In genomic region chr19:38726284-38726673, GRCh38 we compare ENCODE assay signal across 2 cellular contexts.
TF ChIP-seq lines count a peak whose summit lies in the region.

No MANE protein-coding gene starts in this region.

TF ChIP-seq in liver, 16 proteins besides CTCF, POLR2A, EP300 and RAD21:
- peak; percentile 9 for TF ChIP-seq NR2F2 (IDR thresholded peaks at IDR 0.05)
- TF ChIP-seq HNF4G (IDR thresholded peaks at IDR 0.05) = no peak

TF ChIP-seq in HepG2, 621 proteins besides CTCF, POLR2A, EP300 and RAD21:
- no peak for TF ChIP-seq MBD4 (IDR thresholded peaks at IDR 0.05; ENCODE audit: borderline replicate concordance, low read length)
- TF ChIP-seq ZNF773 (CRISPR knock-in tag; IDR thresholded peaks at IDR 0.05; ENCODE audit: borderline replicate concordance) = no peak
- TF ChIP-seq KDM2A (CRISPR knock-in tag; IDR thresholded peaks at IDR 0.05; ENCODE audit: borderline replicate concordance, low read depth) = no peak
- no peak for TF ChIP-seq GZF1 (CRISPR knock-in tag; IDR thresholded peaks at IDR 0.05)
- TF ChIP-seq THAP8 (CRISPR knock-in tag; IDR thresholded peaks at IDR 0.05; ENCODE audit: borderline replicate concordance) = no peak
- TF ChIP-seq USF2 (IDR thresholded peaks at IDR 0.05; ENCODE audit: low read depth, low read length) = no peak
- TF ChIP-seq USF2 (CRISPR knock-in tag; IDR thresholded peaks at IDR 0.05; ENCODE audit: borderline replicate concordance) = no peak
- no peak for TF ChIP-seq ZNF225 (CRISPR knock-in tag; IDR thresholded peaks at IDR 0.05)
- no peak for TF ChIP-seq MXD4 (CRISPR knock-in tag; IDR thresholded peaks at IDR 0.05)
TF ChIP-seq in HepG2: peak in this region for 0.
